Comparison of ENCODE assay signal across 17 cellular contexts in the genomic region with DNA sequence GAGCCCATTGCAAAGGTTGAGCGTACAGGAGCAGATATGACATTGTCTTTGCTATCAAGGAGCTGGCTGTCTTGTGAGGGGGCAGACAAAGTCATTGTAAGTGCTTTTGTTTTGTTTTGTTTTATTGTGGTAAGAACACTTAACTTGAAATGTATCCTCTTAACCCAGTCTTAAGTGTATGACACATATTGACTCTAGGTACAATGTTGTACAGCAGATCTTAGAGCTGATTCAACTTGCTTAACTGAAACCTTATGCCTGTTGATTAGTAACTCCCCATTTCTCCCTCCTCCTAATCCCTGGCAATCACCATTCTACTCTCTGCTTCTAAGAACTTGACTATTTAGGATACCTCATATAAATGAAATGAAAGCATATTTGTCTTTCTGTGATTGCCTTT.
A peak's percentile ranks its signal among the peaks of the same experiment; 100 is the strongest.
DNase-seq lines count a peak whose midpoint lies in the region; ATAC-seq and TF ChIP-seq lines count a peak whose summit lies in the region.
"Had no signal": no experiment of that assay in that cellular context is flagged by ENCODE, and none has a peak within 500 bp of the region (broad histone marks: within the 10 kb centered on the region; RNA-seq: fewer than 3 reads in every experiment).

No MANE protein-coding gene starts in this region.

- TF ChIP-seq CTCF in astrocyte of the cerebellum (IDR thresholded peaks at IDR 0.05; ENCODE audit: low read depth, low read length, missing control alignments) (no peak), retinal pigment epithelial cell (conservative IDR thresholded peaks at IDR 0.05; ENCODE audit: low read depth, low read length) (no peak)

- intact Hi-C loops in Right ventricle myocardium superior (cut with DNase I), result no loop called here

- in situ Hi-C loops in astrocyte of the cerebellum (cut with HindIII; ENCODE audit: low sequenced_read_pairs), result no loop called here

- ATAC-seq in Right ventricle myocardium superior (ENCODE audit: poor library complexity), result no peak
- ATAC-seq: right lobe of liver; stimulated activated naive CD8-positive, alpha-beta T cell treated with anti-CD3 and anti-CD28 coated beads, Interleukin-15, Interleukin-2, amounts not matched to agents 100 U/mL and 50 U/mL, for 24 hours had no signal

- DNase-seq in HT1080 (ENCODE audit: low read depth) (peak; percentile 10), astrocyte of the cerebellum (ENCODE audit: low read depth) (peak; percentile 8), fibroblast of peridontal ligament (ENCODE audit: extremely low read depth) (peak; percentile 76), retinal pigment epithelial cell (ENCODE audit: low read depth) (peak; percentile 22), NCI-H1436 (lab: John Stamatoyannopoulos, UW) (no peak), Right ventricle myocardium superior (no peak), MV-4-11 (lab: John Stamatoyannopoulos, UW) (no peak), RKO (ENCODE audit: low spot score) (no peak)
- DNase-seq: activated B cell treated with CpG ODN at 0.5 μM for 24 hours; anterior cingulate cortex; CD4-positive, alpha-beta T cell; NCI-H1417 treated with DMSO at 0.1 percent for 48 hours; NCI-H774; right lobe of liver; SIG-M5; stimulated activated CD4-positive, alpha-beta T cell treated with anti-CD3 and anti-CD28 coated beads, Interleukin-15, amount 100 ng/mL, for 24 hours; stimulated activated naive CD8-positive, alpha-beta T cell treated with anti-CD3 and anti-CD28 coated beads, Interleukin-15, Interleukin-2, amounts not matched to agents 100 U/mL and 50 U/mL, for 24 hours had no signal

- H3K4me3 ChIP-seq in astrocyte of the cerebellum (ENCODE audit: low read depth, low read length) (no peak overlapping the region), retinal pigment epithelial cell (ENCODE audit: low read length) (no peak overlapping the region)
- H3K4me3 ChIP-seq: right lobe of liver had no signal

Comparison
In these comparisons a context has a peak if more than half of its experiments do, and no peak if none do; other contexts are left out.
1. DNase-seq: peak in HT1080 (single experiment), astrocyte of the cerebellum (single experiment), fibroblast of peridontal ligament (single experiment) and retinal pigment epithelial cell (single experiment); none in NCI-H1436 (single experiment), Right ventricle myocardium superior (single experiment), MV-4-11 (single experiment) and RKO (single experiment).